In genomic region chr4:84031401-84031800, GRCh38 we compare ENCODE assay signal across 18 cellular contexts.
DNase-seq lines count a peak whose midpoint lies in the region; ATAC-seq and TF ChIP-seq lines count a peak whose summit lies in the region.
"Had no signal": no experiment of that assay in that cellular context is flagged by ENCODE, and none has a peak within 500 bp of the region (broad histone marks: within the 10 kb centered on the region; RNA-seq: fewer than 3 reads in every experiment).

No MANE protein-coding gene starts in this region.

- no peak overlapping the region for H3K14ac ChIP-seq in mesenchymal stem cell (ENCODE audit: low read length in 2 of 2)

- no peak overlapping the region for H4K91ac ChIP-seq in mesenchymal stem cell (ENCODE audit: low read length)

- intact Hi-C loops in Calu3 (cut with micrococcal nuclease; ENCODE audit: unreplicated experiment): no loop called here

- no peaks in the 10 kb centered on the region for H3K36me3 Mint-ChIP-seq in Calu3 (ENCODE audit: insufficient read depth, unreplicated experiment)
- no peaks in the 10 kb centered on the region for H3K36me3 Mint-ChIP-seq in activated T-cell treated with anti-CD3 and anti-CD28 coated beads, Interleukin-2, amount 50 U/mL, for 24 hours (ENCODE audit: low read depth)
- H3K36me3 Mint-ChIP-seq: activated naive CD8-positive, alpha-beta T cell treated with anti-CD3 and anti-CD28 coated beads, Interleukin-2, amount 10 ng/mL, durations not matched to agents 7 days and 5 days had no signal

- no peak overlapping the region for H3K27ac ChIP-seq in mesenchymal stem cell (ENCODE audit: low read length, poor library complexity, severe bottlenecking)
- H3K27ac ChIP-seq: cardiac muscle cell, HL-60 had no signal

- H3K9me3 Mint-ChIP-seq in Calu3 (ENCODE audit: low read depth, unreplicated experiment): no peaks in the 10 kb centered on the region
- H3K9me3 Mint-ChIP-seq in activated T-cell treated with anti-CD3 and anti-CD28 coated beads, Interleukin-2, amount 50 U/mL, for 24 hours: no peaks in the 10 kb centered on the region
- H3K9me3 Mint-ChIP-seq: activated naive CD8-positive, alpha-beta T cell treated with anti-CD3 and anti-CD28 coated beads, Interleukin-2, amount 10 ng/mL, durations not matched to agents 7 days and 5 days had no signal

- H3K4me3 Mint-ChIP-seq in Calu3 (ENCODE audit: low read depth, unreplicated experiment): no peak overlapping the region
- H3K4me3 Mint-ChIP-seq in activated T-cell treated with anti-CD3 and anti-CD28 coated beads, Interleukin-2, amount 50 U/mL, for 24 hours: no peak overlapping the region
- H3K4me3 Mint-ChIP-seq: activated naive CD8-positive, alpha-beta T cell treated with anti-CD3 and anti-CD28 coated beads, Interleukin-2, amount 10 ng/mL, durations not matched to agents 7 days and 5 days had no signal

- no peak overlapping the region for H3K18ac ChIP-seq in mesenchymal stem cell (ENCODE audit: low read depth in 1 of 2, low read length in 2 of 2)

- H3K27me3 Mint-ChIP-seq in Calu3 (ENCODE audit: unreplicated experiment): peaks cover 28% of the 10 kb centered on the region
- H3K27me3 Mint-ChIP-seq in activated T-cell treated with anti-CD3 and anti-CD28 coated beads, Interleukin-2, amount 50 U/mL, for 24 hours: no peaks in the 10 kb centered on the region
- H3K27me3 Mint-ChIP-seq: activated naive CD8-positive, alpha-beta T cell treated with anti-CD3 and anti-CD28 coated beads, Interleukin-2, amount 10 ng/mL, durations not matched to agents 7 days and 5 days had no signal

- no peak overlapping the region for H2AK5ac ChIP-seq in mesenchymal stem cell (ENCODE audit: low read length, severe bottlenecking)

- no peak overlapping the region for H2AFZ ChIP-seq in mesenchymal stem cell (ENCODE audit: low read depth, low read length)

- no peaks in the 10 kb centered on the region for H3K27me3 ChIP-seq in mesenchymal stem cell (ENCODE audit: control insufficient read depth in 1 of 2, insufficient read depth in 1 of 2, low read length in 2 of 2)
- H3K27me3 ChIP-seq: cardiac muscle cell had no signal

- H2BK120ac ChIP-seq in mesenchymal stem cell (ENCODE audit: low read depth, low read length): no peak overlapping the region

- CTCF ChIA-PET in Calu3 (lab: Charles Lee): no interaction called here

- no peaks in the 10 kb centered on the region for H3K4me1 Mint-ChIP-seq in Calu3 (ENCODE audit: low read depth, unreplicated experiment)
- H3K4me1 Mint-ChIP-seq in activated T-cell treated with anti-CD3 and anti-CD28 coated beads, Interleukin-2, amount 50 U/mL, for 24 hours (ENCODE audit: low read depth): no peaks in the 10 kb centered on the region
- H3K4me1 Mint-ChIP-seq: activated naive CD8-positive, alpha-beta T cell treated with anti-CD3 and anti-CD28 coated beads, Interleukin-2, amount 10 ng/mL, durations not matched to agents 7 days and 5 days had no signal

- H3K4me2 ChIP-seq in mesenchymal stem cell (ENCODE audit: low read length, poor library complexity, severe bottlenecking): no peak overlapping the region

- peaks cover 7% of the 10 kb centered on the region for H3K9me3 ChIP-seq in mesenchymal stem cell (ENCODE audit: control insufficient read depth, low read length)

- no peak overlapping the region for H3K4me3 ChIP-seq in mesenchymal stem cell (ENCODE audit: insufficient read depth in 1 of 2, low read depth in 1 of 2, low read length in 2 of 2)
- H3K4me3 ChIP-seq: cardiac muscle cell had no signal

- no peak overlapping the region for H3K4ac ChIP-seq in mesenchymal stem cell (ENCODE audit: low read depth in 1 of 2, low read length in 2 of 2)

- no peak overlapping the region for H4K8ac ChIP-seq in mesenchymal stem cell (ENCODE audit: low read length)

- no peak overlapping the region for H2BK12ac ChIP-seq in mesenchymal stem cell (ENCODE audit: low read length in 2 of 2)

- peak; percentile 47 for ATAC-seq in GM18499 (IDR thresholded peaks at IDR 0.05; ENCODE audit: insufficient read depth, unreplicated experiment)
- ATAC-seq in GM21576 (IDR thresholded peaks at IDR 0.05; ENCODE audit: unreplicated experiment): peak; percentile 67
- ATAC-seq in HG03103 (IDR thresholded peaks at IDR 0.05; ENCODE audit: low read depth, unreplicated experiment): peak; percentile 49
- ATAC-seq: activated CD4-positive, CD25-positive, alpha-beta regulatory T cell treated with anti-CD3 and anti-CD28 coated beads, Interleukin-2, amount 50 U/mL, for 24 hours; left colon had no signal

- H3K27ac Mint-ChIP-seq in Calu3 (ENCODE audit: unreplicated experiment): no peak overlapping the region
- H3K27ac Mint-ChIP-seq in activated T-cell treated with anti-CD3 and anti-CD28 coated beads, Interleukin-2, amount 50 U/mL, for 24 hours: no peak overlapping the region
- H3K27ac Mint-ChIP-seq: activated naive CD8-positive, alpha-beta T cell treated with anti-CD3 and anti-CD28 coated beads, Interleukin-2, amount 10 ng/mL, durations not matched to agents 7 days and 5 days had no signal

- H2BK5ac ChIP-seq in mesenchymal stem cell (ENCODE audit: low read depth, low read length, poor library complexity, severe bottlenecking): no peak overlapping the region

- WGBS in mesenchymal stem cell: 63% methylated on average over 4 of the region's 4 CpGs

- no peak for TF ChIP-seq CTCF in Calu3 (IDR thresholded peaks at IDR 0.05; ENCODE audit: unreplicated experiment)

- no peak overlapping the region for H2BK15ac ChIP-seq in mesenchymal stem cell (ENCODE audit: low read depth, poor library complexity, severe bottlenecking)

- no peaks in the 10 kb centered on the region for H3K4me1 ChIP-seq in mesenchymal stem cell (ENCODE audit: control insufficient read depth, insufficient read depth, low read depth, low read length)

- no peaks in the 10 kb centered on the region for H3K36me3 ChIP-seq in mesenchymal stem cell (ENCODE audit: control insufficient read depth in 1 of 2, insufficient read depth in 2 of 2, low read depth in 1 of 2, low read length in 2 of 2)
- H3K36me3 ChIP-seq: cardiac muscle cell had no signal

- no peak overlapping the region for H3K9ac ChIP-seq in mesenchymal stem cell (ENCODE audit: low read length)

- no peaks in the 10 kb centered on the region for H3K79me1 ChIP-seq in mesenchymal stem cell (replicated peaks; ENCODE audit: low read length, poor library complexity, severe bottlenecking)

- peak; percentile 15 for DNase-seq in OCI-M2 (lab: John Stamatoyannopoulos, UW; ENCODE audit: unreplicated experiment)
- DNase-seq in Calu3: no peak
- no peak for DNase-seq in activated CD8-positive, alpha-beta memory T cell treated with anti-CD3 and anti-CD28 coated beads, Interleukin-2, amount 50 U/mL, for 48 hours
- no peak for DNase-seq in activated T-cell treated with anti-CD3 and anti-CD28 coated beads, Interleukin-2, amount 50 U/mL, for 24 hours
- no peak for DNase-seq in mesenchymal stem cell
- DNase-seq: activated naive CD8-positive, alpha-beta T cell treated with anti-CD3 and anti-CD28 coated beads, Interleukin-2, amount 10 ng/mL, durations not matched to agents 7 days and 5 days; effector CD4-positive, alpha-beta T cell; Karpas-422; left colon; NCI-H187; NCI-H526 treated with DMSO at 0.1 percent for 48 hours; trophoblast cell had no signal

- no TSS peak for BruUV-seq in Calu3 (replicated peaks; lab: Mats Ljungman, UMichigan)

- H3K23ac ChIP-seq in mesenchymal stem cell (ENCODE audit: low read length in 2 of 2): no peak overlapping the region
